ENCODE assay signal across 21 cellular contexts in genomic region chr2:6081542-6081872, GRCh38.
DNase-seq lines count a peak whose midpoint lies in the region; ATAC-seq and TF ChIP-seq lines count a peak whose summit lies in the region.
"Had no signal": no experiment of that assay in that cellular context is flagged by ENCODE, and none has a peak within 500 bp of the region (broad histone marks: within the 10 kb centered on the region; RNA-seq: fewer than 3 reads in every experiment).

No MANE protein-coding gene starts in this region.

- H3K36me3 Mint-ChIP-seq in osteocyte (ENCODE audit: unreplicated experiment), result no peaks in the 10 kb centered on the region
- H3K36me3 Mint-ChIP-seq: activated CD8-positive, alpha-beta memory T cell treated with anti-CD3 and anti-CD28 coated beads, Interleukin-2, amount 10 ng/mL, durations not matched to agents 7 days and 5 days had no signal

- no peaks in the 10 kb centered on the region for H3K36me3 ChIP-seq in ectodermal cell (ENCODE audit: control insufficient read depth, insufficient read depth, low read length)
- H3K36me3 ChIP-seq in adrenal gland (replicated peaks in 1 of 2), result no peaks in the 10 kb centered on the region
- H3K36me3 ChIP-seq: left lung, SJSA1 had no signal

- WGBS in ectodermal cell, 2 experiments, result 64 to 66% methylated on average over 4 of the region's 4 CpGs
- WGBS in adrenal gland, 4 donors, result 66 to 72% (median 70%) methylated on average over 4 of the region's 4 CpGs

- no peak for ATAC-seq in stimulated activated naive CD8-positive, alpha-beta T cell treated with anti-CD3 and anti-CD28 coated beads, Interleukin-15, Interleukin-2, amounts not matched to agents 100 U/mL and 50 U/mL, for 24 hours
- ATAC-seq: activated CD4-positive, alpha-beta T cell treated with anti-CD3 and anti-CD28 coated beads for 36 hours; activated CD8-positive, alpha-beta memory T cell treated with anti-CD3 and anti-CD28 coated beads, Interleukin-2, amount 10 ng/mL, durations not matched to agents 7 days and 5 days; K562; left lung had no signal

- H3K9me3 ChIP-seq in ectodermal cell (ENCODE audit: control insufficient read depth, low read length) (no peaks in the 10 kb centered on the region), adrenal gland (replicated peaks in 1 of 3) (no peaks in the 10 kb centered on the region)
- H3K9me3 ChIP-seq: left lung, SJSA1 had no signal

- H3K27ac Mint-ChIP-seq in osteocyte (ENCODE audit: unreplicated experiment), result no peak overlapping the region
- H3K27ac Mint-ChIP-seq: activated CD4-positive, alpha-beta T cell treated with anti-CD3 and anti-CD28 coated beads for 36 hours; activated CD8-positive, alpha-beta memory T cell treated with anti-CD3 and anti-CD28 coated beads, Interleukin-2, amount 10 ng/mL, durations not matched to agents 7 days and 5 days had no signal

- intact Hi-C loops in adrenal gland (cut with DNase I), result no loop called here

- peak overlapping the region; percentile 7 for H3K4me3 ChIP-seq in ectodermal cell (ENCODE audit: insufficient read depth, low read depth, low read length)
- H3K4me3 ChIP-seq in adrenal gland, result no peak overlapping the region
- H3K4me3 ChIP-seq: coronary artery, K562, left lung, SJSA1, skin epidermis had no signal

- H3K27ac ChIP-seq in ectodermal cell (ENCODE audit: insufficient read depth, low read depth, low read length, poor library complexity, severe bottlenecking) (peak overlapping the region; percentile 33), adrenal gland (no peak overlapping the region)
- H3K27ac ChIP-seq: 22Rv1, coronary artery, epithelial cell of prostate, left lung, SJSA1, skin epidermis had no signal

- no peak for TF ChIP-seq POLR2A in adrenal gland (IDR thresholded peaks at IDR 0.05)

- H3K4me1 Mint-ChIP-seq in osteocyte (ENCODE audit: unreplicated experiment), result peaks cover 29% of the 10 kb centered on the region
- H3K4me1 Mint-ChIP-seq: activated CD4-positive, alpha-beta T cell treated with anti-CD3 and anti-CD28 coated beads for 36 hours; activated CD8-positive, alpha-beta memory T cell treated with anti-CD3 and anti-CD28 coated beads, Interleukin-2, amount 10 ng/mL, durations not matched to agents 7 days and 5 days had no signal

- peaks cover 4% of the 10 kb centered on the region for H3K9me3 Mint-ChIP-seq in osteocyte (ENCODE audit: unreplicated experiment)

- DNase-seq in DMS79 treated with DMSO at 0.1 percent for 48 hours (lab: John Stamatoyannopoulos, UW) (peak; percentile 61), DMS79 (lab: John Stamatoyannopoulos, UW) (no peak), NCI-H2107 treated with DMSO at 0.1 percent for 48 hours (lab: John Stamatoyannopoulos, UW; ENCODE audit: unreplicated experiment) (peak; percentile 64), osteocyte (ENCODE audit: extremely low spot score, unreplicated experiment) (no peak), adrenal gland (no peak), DMS 273 treated with DMSO at 0.1 percent for 48 hours (lab: John Stamatoyannopoulos, UW) (no peak)
- DNase-seq in stimulated activated naive CD8-positive, alpha-beta T cell treated with anti-CD3 and anti-CD28 coated beads, Interleukin-15, Interleukin-2, amounts not matched to agents 100 U/mL and 50 U/mL, for 24 hours, result no peak
- DNase-seq: activated CD4-positive, alpha-beta T cell treated with anti-CD3 and anti-CD28 coated beads for 36 hours; activated CD8-positive, alpha-beta memory T cell treated with anti-CD3 and anti-CD28 coated beads, Interleukin-2, amount 10 ng/mL, durations not matched to agents 7 days and 5 days; HCEC 1CT; left lung; NCI-H1048; NCI-H510A; stimulated activated CD4-positive, alpha-beta T cell treated with anti-CD3 and anti-CD28 coated beads, Interleukin-4, amount 100 ng/mL, for 4 hours had no signal

- no peaks in the 10 kb centered on the region for H3K27me3 Mint-ChIP-seq in osteocyte (ENCODE audit: unreplicated experiment)
- H3K27me3 Mint-ChIP-seq: activated CD4-positive, alpha-beta T cell treated with anti-CD3 and anti-CD28 coated beads for 36 hours; activated CD8-positive, alpha-beta memory T cell treated with anti-CD3 and anti-CD28 coated beads, Interleukin-2, amount 10 ng/mL, durations not matched to agents 7 days and 5 days had no signal

- peak overlapping the region; percentile 53 for H3K4me3 Mint-ChIP-seq in osteocyte (ENCODE audit: unreplicated experiment)
- H3K4me3 Mint-ChIP-seq: activated CD4-positive, alpha-beta T cell treated with anti-CD3 and anti-CD28 coated beads for 36 hours; activated CD8-positive, alpha-beta memory T cell treated with anti-CD3 and anti-CD28 coated beads, Interleukin-2, amount 10 ng/mL, durations not matched to agents 7 days and 5 days had no signal

- no peaks in the 10 kb centered on the region for H3K27me3 ChIP-seq in ectodermal cell (ENCODE audit: control insufficient read depth, insufficient read depth, low read length, poor library complexity, severe bottlenecking)
- H3K27me3 ChIP-seq in adrenal gland, result no peaks in the 10 kb centered on the region
- H3K27me3 ChIP-seq: left lung, SJSA1 had no signal

- H3K4me1 ChIP-seq in ectodermal cell (ENCODE audit: control insufficient read depth, insufficient read depth, low read length) (peaks cover 11% of the 10 kb centered on the region), adrenal gland (replicated peaks in 1 of 2) (no peaks in the 10 kb centered on the region)
- H3K4me1 ChIP-seq: left lung, SJSA1 had no signal

- TF ChIP-seq CTCF in osteocyte (IDR thresholded peaks at IDR 0.05) (no peak), adrenal gland (IDR thresholded peaks at IDR 0.05) (no peak)

Comparison
In these comparisons a context has a peak if more than half of its experiments do, and no peak if none do; other contexts are left out.
1. DNase-seq: peak in DMS79 treated with DMSO at 0.1 percent for 48 hours (single experiment) and NCI-H2107 treated with DMSO at 0.1 percent for 48 hours (single experiment); none in DMS79 (single experiment), osteocyte (single experiment), adrenal gland (0 of 7), DMS 273 treated with DMSO at 0.1 percent for 48 hours (single experiment) and stimulated activated naive CD8-positive, alpha-beta T cell treated with anti-CD3 and anti-CD28 coated beads, Interleukin-15, Interleukin-2, amounts not matched to agents 100 U/mL and 50 U/mL, for 24 hours (single experiment).